ENCODE assay signal across 27 cellular contexts in genomic region chrX:17977696-17978095, GRCh38.
"Had no signal": no experiment of that assay in that cellular context is flagged by ENCODE, and none has a peak within 500 bp of the region (broad histone marks: within the 10 kb centered on the region; RNA-seq: fewer than 3 reads in every experiment).

No MANE protein-coding gene starts in this region.

- H3K9me3 Mint-ChIP-seq: activated CD4-positive, alpha-beta memory T cell treated with anti-CD3 and anti-CD28 coated beads for 36 hours; activated CD4-positive, alpha-beta T cell treated with anti-CD3 and anti-CD28 coated beads, Interleukin-2, amount 10 ng/mL, durations not matched to agents 24 days and 14 days; activated naive CD4-positive, alpha-beta T cell treated with anti-CD3 and anti-CD28 coated beads for 36 hours; activated naive CD4-positive, alpha-beta T cell treated with anti-CD3 and anti-CD28 coated beads, Interleukin-2, amount 50 U/mL, for 24 hours; activated naive CD8-positive, alpha-beta T cell treated with anti-CD3 and anti-CD28 coated beads for 36 hours; activated naive CD8-positive, alpha-beta T cell treated with anti-CD3 and anti-CD28 coated beads, Interleukin-2, amount 50 U/mL, for 24 hours; activated T-helper 1 cell treated with anti-CD3 and anti-CD28 coated beads, Interleukin-12 subunit alpha, Interleukin-12 subunit beta, Interleukin-2, Interleukin-4 antibody, amounts not matched to agents 30 ng/mL and 10 ng/mL and 1 ng/mL, durations not matched to agents 14 hours and 24 hours and 36 hours; activated T-helper 2 cell treated with anti-CD3 and anti-CD28 coated beads, Interferon-gamma antibody, Interleukin-2, Interleukin-4, amounts not matched to agents 10 μg/mL and 5 μg/mL and 100 μg/mL, durations not matched to agents 14 hours and 24 hours and 36 hours had no signal

- H3K27ac Mint-ChIP-seq: activated CD4-positive, alpha-beta memory T cell treated with anti-CD3 and anti-CD28 coated beads for 36 hours; activated CD4-positive, alpha-beta T cell treated with anti-CD3 and anti-CD28 coated beads for 36 hours; activated CD4-positive, alpha-beta T cell treated with anti-CD3 and anti-CD28 coated beads, Interleukin-2, amount 10 ng/mL, durations not matched to agents 24 days and 14 days; activated CD8-positive, alpha-beta memory T cell treated with anti-CD3 and anti-CD28 coated beads, Interleukin-2, amount 10 ng/mL, durations not matched to agents 7 days and 5 days; activated CD8-positive, alpha-beta T cell treated with anti-CD3 and anti-CD28 coated beads, Interleukin-2, amount 10 ng/mL, durations not matched to agents 7 days and 5 days; activated naive CD4-positive, alpha-beta T cell treated with anti-CD3 and anti-CD28 coated beads for 36 hours; activated naive CD4-positive, alpha-beta T cell treated with anti-CD3 and anti-CD28 coated beads, Interleukin-2, amount 50 U/mL, for 24 hours; activated naive CD8-positive, alpha-beta T cell treated with anti-CD3 and anti-CD28 coated beads for 36 hours; activated naive CD8-positive, alpha-beta T cell treated with anti-CD3 and anti-CD28 coated beads, Interleukin-2, amount 50 U/mL, for 24 hours; activated T-helper 1 cell treated with anti-CD3 and anti-CD28 coated beads, Interleukin-12 subunit alpha, Interleukin-12 subunit beta, Interleukin-2, Interleukin-4 antibody, amounts not matched to agents 30 ng/mL and 10 ng/mL and 1 ng/mL, durations not matched to agents 14 hours and 24 hours and 36 hours; activated T-helper 2 cell treated with anti-CD3 and anti-CD28 coated beads, Interferon-gamma antibody, Interleukin-2, Interleukin-4, amounts not matched to agents 10 μg/mL and 5 μg/mL and 100 μg/mL, durations not matched to agents 14 hours and 24 hours and 36 hours had no signal

- H3K4me3 Mint-ChIP-seq: activated CD4-positive, alpha-beta memory T cell treated with anti-CD3 and anti-CD28 coated beads for 36 hours; activated CD4-positive, alpha-beta T cell treated with anti-CD3 and anti-CD28 coated beads for 36 hours; activated CD4-positive, alpha-beta T cell treated with anti-CD3 and anti-CD28 coated beads, Interleukin-2, amount 10 ng/mL, durations not matched to agents 24 days and 14 days; activated CD8-positive, alpha-beta memory T cell treated with anti-CD3 and anti-CD28 coated beads, Interleukin-2, amount 10 ng/mL, durations not matched to agents 7 days and 5 days; activated CD8-positive, alpha-beta T cell treated with anti-CD3 and anti-CD28 coated beads, Interleukin-2, amount 10 ng/mL, durations not matched to agents 7 days and 5 days; activated naive CD4-positive, alpha-beta T cell treated with anti-CD3 and anti-CD28 coated beads for 36 hours; activated naive CD4-positive, alpha-beta T cell treated with anti-CD3 and anti-CD28 coated beads, Interleukin-2, amount 50 U/mL, for 24 hours; activated naive CD8-positive, alpha-beta T cell treated with anti-CD3 and anti-CD28 coated beads for 36 hours; activated naive CD8-positive, alpha-beta T cell treated with anti-CD3 and anti-CD28 coated beads, Interleukin-2, amount 50 U/mL, for 24 hours; activated T-helper 1 cell treated with anti-CD3 and anti-CD28 coated beads, Interleukin-12 subunit alpha, Interleukin-12 subunit beta, Interleukin-2, Interleukin-4 antibody, amounts not matched to agents 30 ng/mL and 10 ng/mL and 1 ng/mL, durations not matched to agents 14 hours and 24 hours and 36 hours had no signal

- H3K36me3 Mint-ChIP-seq: activated CD4-positive, alpha-beta memory T cell treated with anti-CD3 and anti-CD28 coated beads for 36 hours; activated CD8-positive, alpha-beta memory T cell treated with anti-CD3 and anti-CD28 coated beads, Interleukin-2, amount 10 ng/mL, durations not matched to agents 7 days and 5 days; activated naive CD4-positive, alpha-beta T cell treated with anti-CD3 and anti-CD28 coated beads, Interleukin-2, amount 50 U/mL, for 24 hours; activated naive CD8-positive, alpha-beta T cell treated with anti-CD3 and anti-CD28 coated beads for 36 hours had no signal

- H3K27me3 Mint-ChIP-seq: activated CD4-positive, alpha-beta memory T cell treated with anti-CD3 and anti-CD28 coated beads for 36 hours; activated CD4-positive, alpha-beta T cell treated with anti-CD3 and anti-CD28 coated beads, Interleukin-2, amount 10 ng/mL, durations not matched to agents 24 days and 14 days; activated naive CD8-positive, alpha-beta T cell treated with anti-CD3 and anti-CD28 coated beads for 36 hours had no signal

- DNase-seq: activated CD4-positive, alpha-beta memory T cell treated with anti-CD3 and anti-CD28 coated beads for 36 hours; activated CD4-positive, alpha-beta T cell treated with anti-CD3 and anti-CD28 coated beads for 36 hours; activated CD4-positive, alpha-beta T cell treated with anti-CD3 and anti-CD28 coated beads, Interleukin-2, amount 10 ng/mL, durations not matched to agents 24 days and 14 days; activated CD4-positive, CD25-positive, alpha-beta regulatory T cell; activated CD4-positive, CD25-positive, alpha-beta regulatory T cell treated with anti-CD3 and anti-CD28 coated beads, Interleukin-2, amount 50 U/mL, for 72 hours; activated CD8-positive, alpha-beta memory T cell treated with anti-CD3 and anti-CD28 coated beads, Interleukin-2, amount 10 ng/mL, durations not matched to agents 7 days and 5 days; activated CD8-positive, alpha-beta memory T cell treated with anti-CD3 and anti-CD28 coated beads, Interleukin-2, amount 50 U/mL, for 4 hours; activated CD8-positive, alpha-beta T cell treated with anti-CD3 and anti-CD28 coated beads, Interleukin-2, amount 10 ng/mL, durations not matched to agents 7 days and 5 days; activated effector memory CD4-positive, alpha-beta T cell treated with anti-CD3 and anti-CD28 coated beads, Interleukin-2, amount 50 U/mL, for 16 hours; activated naive CD4-positive, alpha-beta T cell treated with anti-CD3 and anti-CD28 coated beads for 36 hours; activated naive CD8-positive, alpha-beta T cell treated with anti-CD3 and anti-CD28 coated beads for 36 hours; activated naive CD8-positive, alpha-beta T cell treated with anti-CD3 and anti-CD28 coated beads, Interleukin-2, amount 50 U/mL, for 24 hours; activated T-cell treated with anti-CD3 and anti-CD28 coated beads, Interleukin-2, amount 50 U/mL, for 1 hour; activated T-cell treated with anti-CD3 and anti-CD28 coated beads, Interleukin-2, amount 50 U/mL, for 48 hours; adrenal gland; amygdala; aorta; body of pancreas; caudate nucleus; effector CD8-positive, alpha-beta T cell; esophagus squamous epithelium; foreskin melanocyte; heart right ventricle; T-helper 2 cell had no signal

- H3K4me1 Mint-ChIP-seq: activated CD4-positive, alpha-beta T cell treated with anti-CD3 and anti-CD28 coated beads for 36 hours; activated CD4-positive, alpha-beta T cell treated with anti-CD3 and anti-CD28 coated beads, Interleukin-2, amount 10 ng/mL, durations not matched to agents 24 days and 14 days; activated CD8-positive, alpha-beta memory T cell treated with anti-CD3 and anti-CD28 coated beads, Interleukin-2, amount 10 ng/mL, durations not matched to agents 7 days and 5 days; activated naive CD4-positive, alpha-beta T cell treated with anti-CD3 and anti-CD28 coated beads, Interleukin-2, amount 50 U/mL, for 24 hours; activated naive CD8-positive, alpha-beta T cell treated with anti-CD3 and anti-CD28 coated beads for 36 hours; activated naive CD8-positive, alpha-beta T cell treated with anti-CD3 and anti-CD28 coated beads, Interleukin-2, amount 50 U/mL, for 24 hours had no signal
